Comparison of ENCODE assay signal across 8 cellular contexts in the genomic region with DNA sequence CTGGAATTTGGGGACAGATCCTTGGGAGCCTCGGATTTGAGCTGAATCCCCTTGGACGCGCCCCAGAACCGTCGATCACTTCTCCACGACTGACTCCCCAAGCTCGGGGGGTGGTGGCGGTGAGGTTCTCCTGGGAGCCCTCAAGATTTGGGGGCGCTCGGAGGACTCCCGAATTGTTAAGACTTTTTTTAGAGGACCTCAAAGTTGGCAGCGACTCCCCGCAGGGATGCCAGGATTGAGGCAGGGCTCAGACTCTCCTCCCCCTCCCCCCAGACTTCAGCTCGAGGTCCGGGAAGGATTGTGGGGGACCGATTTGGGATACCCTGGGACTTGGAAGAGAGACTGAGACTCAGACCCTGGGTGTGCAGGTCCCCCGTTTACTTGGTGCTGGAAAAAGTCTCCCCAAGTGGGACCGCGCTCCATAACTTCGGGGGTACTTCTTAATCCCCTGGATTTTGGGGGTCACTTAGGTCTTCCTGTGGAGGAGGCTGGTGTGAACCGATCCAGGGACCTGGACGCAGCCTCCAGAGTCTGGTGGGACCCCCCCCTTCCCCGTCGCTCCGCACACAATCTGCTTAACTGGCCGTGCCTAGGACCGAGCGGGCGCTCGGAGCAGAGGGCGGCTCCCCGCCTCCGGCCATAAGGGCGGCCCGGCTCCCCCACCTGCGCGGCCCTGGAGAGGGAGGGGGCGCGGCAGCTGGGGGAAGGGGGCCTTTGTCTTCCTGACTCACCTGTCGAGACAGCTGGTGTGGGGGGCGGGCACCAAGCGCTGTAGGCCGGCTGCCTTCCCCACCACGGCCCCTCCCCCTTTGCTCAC. TPM values are rescaled to one million over a fixed set of nuclear protein-coding genes. Genes with fewer than 3 reads are reported as not detected.
DNase-seq lines count a peak whose midpoint lies in the region; ATAC-seq and TF ChIP-seq lines count a peak whose summit lies in the region.

No MANE protein-coding gene starts in this region.

- no peaks in the 10 kb centered on the region for H3K27me3 Mint-ChIP-seq in stimulated activated memory B cell treated with anti-CD40 and anti-IgM and Interleukin-4, amounts not matched to agents 10 μg/mL and 1 μg/mL and 100 μg/mL, for 72 hours

- peaks cover 51% of the 10 kb centered on the region for H3K4me1 Mint-ChIP-seq in stimulated activated memory B cell treated with anti-CD40 and anti-IgM and Interleukin-4, amounts not matched to agents 10 μg/mL and 1 μg/mL and 100 μg/mL, for 72 hours

- peak; percentile 18 for ATAC-seq in stimulated activated memory B cell treated with anti-CD40 and anti-IgM and Interleukin-4, amounts not matched to agents 10 μg/mL and 1 μg/mL and 100 μg/mL, for 72 hours
- no peak for ATAC-seq in GM21529 (IDR thresholded peaks at IDR 0.05; ENCODE audit: unreplicated experiment)

- intact Hi-C loops in breast epithelium (cut with DNase I; ENCODE audit: low total_unique reads) = loop anchor here (1.0 kb wide), 1 partner anchor 80 kb away; no protein-coding TSS in a partner anchor

- peak overlapping the region; percentile 91 for H3K4me3 Mint-ChIP-seq in stimulated activated memory B cell treated with anti-CD40 and anti-IgM and Interleukin-4, amounts not matched to agents 10 μg/mL and 1 μg/mL and 100 μg/mL, for 72 hours

- no peaks in the 10 kb centered on the region for H3K9me3 Mint-ChIP-seq in stimulated activated memory B cell treated with anti-CD40 and anti-IgM and Interleukin-4, amounts not matched to agents 10 μg/mL and 1 μg/mL and 100 μg/mL, for 72 hours

- peaks cover 14% of the 10 kb centered on the region for H3K36me3 Mint-ChIP-seq in stimulated activated memory B cell treated with anti-CD40 and anti-IgM and Interleukin-4, amounts not matched to agents 10 μg/mL and 1 μg/mL and 100 μg/mL, for 72 hours

- no peaks in the 10 kb centered on the region for H3K36me3 ChIP-seq in SK-N-MC (ENCODE audit: insufficient read depth, low read length)
- no peaks in the 10 kb centered on the region for H3K36me3 ChIP-seq in breast epithelium

- H3K9ac ChIP-seq in SK-N-MC (ENCODE audit: insufficient read length) = peak overlapping the region; percentile 89

- H3K27ac ChIP-seq in SK-N-MC (no peak overlapping the region), breast epithelium (peak overlapping the region; percentile 94 to 95), layer of hippocampus (ENCODE audit: low read depth, low read length) (peak overlapping the region; percentile 84)

- no peaks in the 10 kb centered on the region for H3K27me3 ChIP-seq in breast epithelium
- H3K27me3 ChIP-seq in layer of hippocampus (ENCODE audit: control insufficient read depth, insufficient read depth, low read length) = no peaks in the 10 kb centered on the region

- peak overlapping the region; percentile 85 for H3K4me3 ChIP-seq in SK-N-MC
- H3K4me3 ChIP-seq in breast epithelium = peak overlapping the region; percentile 65 to 99 (median 97)

- peak overlapping the region; percentile 86 for H3K27ac Mint-ChIP-seq in stimulated activated memory B cell treated with anti-CD40 and anti-IgM and Interleukin-4, amounts not matched to agents 10 μg/mL and 1 μg/mL and 100 μg/mL, for 72 hours

- peaks cover 0 to 4% of the 10 kb centered on the region in 2 donors for H3K4me1 ChIP-seq in breast epithelium

- TF ChIP-seq CTCF in breast epithelium (IDR thresholded peaks at IDR 0.05) = no peak

- H3K9me3 ChIP-seq in SK-N-MC (ENCODE audit: low read depth, low read length) (no peaks in the 10 kb centered on the region), breast epithelium (no peaks in the 10 kb centered on the region)

- peak; percentile 54 for DNase-seq in activated CD4-positive, CD25-positive, alpha-beta regulatory T cell treated with anti-CD3 and anti-CD28 coated beads, Interleukin-2, amount 50 U/mL, for 72 hours
- no peak for DNase-seq in activated CD4-positive, CD25-positive, alpha-beta regulatory T cell (lab: John Stamatoyannopoulos, UW)
- DNase-seq in SK-N-MC (ENCODE audit: low read depth, low spot score) (no peak), breast epithelium (ENCODE audit: low spot score in 2 of 2) (peak in 1 of 2 donors; percentile 62), cortex of kidney (lab: John Stamatoyannopoulos, UW) (no peak)

- TF ChIP-seq POLR2A in breast epithelium (IDR thresholded peaks at IDR 0.05) = no peak

RNA-seq across cellular contexts. Expression of a gene that starts 0.8 kb away (rescaled TPM):
- total RNA-seq in breast epithelium = 10 to 100 TPM; 31.8 to 61.6 (median 52.2) TPM

RNA-seq across cellular contexts. Expression of a gene that starts 9.8 kb away (rescaled TPM):
- total RNA-seq in breast epithelium = 1 to 10 TPM; 1.8 to 2.5 (median 2.3) TPM

RNA-seq across cellular contexts. Expression of a gene that starts 11.2 kb away (rescaled TPM):
- total RNA-seq in breast epithelium = 10 to 100 TPM in 1 of 3 donors, 1 to 10 TPM in 2; 5.9 to 15.1 (median 7.2) TPM

RNA-seq across cellular contexts. Expression of a gene that starts 40.3 kb away (rescaled TPM):
- total RNA-seq in breast epithelium = 100 to 1,000 TPM in 1 of 3 donors, 10 to 100 TPM in 2; 29.8 to 109 (median 38.4) TPM
